Comparison of ENCODE assay signal across 8 cellular contexts in the genomic region with DNA sequence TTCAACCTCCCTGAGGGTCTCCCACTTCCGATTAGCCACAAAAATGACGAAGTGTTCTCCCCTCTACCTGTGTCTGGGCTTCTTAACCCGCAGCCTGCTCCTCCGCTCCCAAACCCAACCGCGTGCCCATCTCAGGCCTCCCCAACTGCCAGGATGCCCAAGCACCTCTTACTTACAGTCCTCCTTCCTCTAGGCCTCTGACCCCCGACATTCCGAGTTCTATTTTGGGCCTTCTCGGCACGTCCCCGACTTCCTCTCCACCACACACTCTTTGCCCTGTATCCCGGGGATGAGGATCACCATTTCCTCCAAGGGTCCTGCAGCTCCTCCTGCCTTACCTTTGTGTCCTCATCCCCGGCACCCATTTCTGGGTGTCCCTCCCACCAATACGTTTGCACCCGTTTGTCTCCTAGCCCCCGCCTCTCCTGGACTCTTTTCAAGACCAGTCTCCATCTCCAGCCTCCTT. TPM values are rescaled to one million over a fixed set of nuclear protein-coding genes. Genes with fewer than 3 reads are reported as not detected.
A peak's percentile ranks its signal among the peaks of the same experiment; 100 is the strongest.
DNase-seq lines count a peak whose midpoint lies in the region; ATAC-seq and TF ChIP-seq lines count a peak whose summit lies in the region.

No MANE protein-coding gene starts in this region.

- H3K4me1 ChIP-seq in skeletal muscle satellite cell (ENCODE audit: control insufficient read depth, insufficient read depth, low read length): peaks cover 42% of the 10 kb centered on the region

- peaks cover 58% of the 10 kb centered on the region for H3K36me3 ChIP-seq in skeletal muscle satellite cell (ENCODE audit: insufficient read depth, low read length)

- H3K4me3 ChIP-seq in fibroblast of villous mesenchyme (ENCODE audit: low read depth, low read length) (peak overlapping the region; percentile 94), skeletal muscle satellite cell (ENCODE audit: low read length) (peak overlapping the region; percentile 96)

- peak overlapping the region; percentile 100 for H3K27ac ChIP-seq in VCaP

- TF ChIP-seq CTCF in VCaP (conservative IDR thresholded peaks at IDR 0.05) (no peak), fibroblast of villous mesenchyme (IDR thresholded peaks at IDR 0.05; ENCODE audit: insufficient read depth, low read depth, low read length) (no peak)

- H3K9me3 ChIP-seq in skeletal muscle satellite cell (replicated peaks; ENCODE audit: low read length): no peaks in the 10 kb centered on the region

- DNase-seq in activated CD8-positive, alpha-beta memory T cell treated with anti-CD3 and anti-CD28 coated beads, Interleukin-2, amount 50 U/mL, for 48 hours: peak; percentile 81
- DNase-seq in activated CD8-positive, alpha-beta memory T cell treated with anti-CD3 and anti-CD28 coated beads for 24 hours: no peak
- no peak for DNase-seq in fibroblast of villous mesenchyme (ENCODE audit: low read depth)
- no peak for DNase-seq in NCI-H187 (lab: John Stamatoyannopoulos, UW)
- DNase-seq in T1000 (lab: John Stamatoyannopoulos, UW): no peak

- peak overlapping the region; percentile 83 for H3K4me2 ChIP-seq in skeletal muscle satellite cell (ENCODE audit: low read length)

- H3K9ac ChIP-seq in skeletal muscle satellite cell (ENCODE audit: low read depth, low read length): peak overlapping the region; percentile 97

- H3K27me3 ChIP-seq in skeletal muscle satellite cell (ENCODE audit: control insufficient read depth, insufficient read depth, low read length): no peaks in the 10 kb centered on the region

- ATAC-seq in HG02571 (IDR thresholded peaks at IDR 0.05; ENCODE audit: unreplicated experiment): no peak

RNA-seq across cellular contexts. Expression of a gene that starts 0.4 kb away (rescaled TPM):
- 71.2 and 75.7 TPM in 2 replicates for total RNA-seq in fibroblast of villous mesenchyme
- 46.1 and 46.5 TPM in 2 replicates for total RNA-seq in skeletal muscle satellite cell (2012; rRNA removed)

RNA-seq across cellular contexts. Expression of a gene that starts 1.9 kb away (rescaled TPM):
- 1,115 and 1,444 TPM in 2 replicates for total RNA-seq in fibroblast of villous mesenchyme
- total RNA-seq in skeletal muscle satellite cell (2012; rRNA removed): 922 and 1,264 TPM in 2 replicates

RNA-seq across cellular contexts. Expression of a gene that starts 12.8 kb away (rescaled TPM):
- total RNA-seq in fibroblast of villous mesenchyme: 77.7 and 79.6 TPM in 2 replicates
- 40.1 and 69.7 TPM in 2 replicates for total RNA-seq in skeletal muscle satellite cell (2012; rRNA removed)

RNA-seq across cellular contexts. Expression of a gene that starts 19.8 kb away (rescaled TPM):
- total RNA-seq in fibroblast of villous mesenchyme: 0.43 TPM in 1 of 2 replicates, not detected in the other
- total RNA-seq in skeletal muscle satellite cell (2012; rRNA removed): 0.25 and 0.44 TPM in 2 replicates

RNA-seq across cellular contexts. Expression of a gene that starts 26.1 kb away (rescaled TPM):
- under 0.01 TPM in 1 of 2 replicates, not detected in the other for total RNA-seq in fibroblast of villous mesenchyme
- 0.22 and 0.25 TPM in 2 replicates for total RNA-seq in skeletal muscle satellite cell (2012; rRNA removed)
